Comparison of ENCODE assay signal across 8 cellular contexts in the genomic region with DNA sequence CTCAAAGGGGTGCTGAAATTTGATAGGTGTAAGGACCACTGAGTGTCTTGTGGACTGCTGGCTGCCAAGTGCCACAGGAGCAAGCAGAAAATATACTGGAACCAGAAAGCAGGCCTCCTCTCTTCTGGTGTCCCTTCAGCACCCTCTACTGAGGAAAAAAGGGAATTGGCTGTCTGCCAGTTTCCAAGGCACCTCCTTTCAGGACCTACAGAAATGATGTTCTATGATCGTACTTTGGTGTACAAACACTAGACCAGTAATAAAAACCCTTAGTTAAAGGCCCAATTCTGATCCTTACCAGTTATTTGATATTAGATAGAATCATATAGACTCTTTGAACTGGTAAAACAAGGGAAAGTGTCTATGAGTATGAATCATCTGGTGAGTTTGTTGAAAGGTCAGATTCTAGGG. TPM values are rescaled to one million over a fixed set of nuclear protein-coding genes. Genes with fewer than 3 reads are reported as not detected.
A peak's percentile ranks its signal among the peaks of the same experiment; 100 is the strongest.
DNase-seq lines count a peak whose midpoint lies in the region; ATAC-seq and TF ChIP-seq lines count a peak whose summit lies in the region.

No MANE protein-coding gene starts in this region.

- no peak for TF ChIP-seq POLR2A in erythroblast (IDR thresholded peaks at IDR 0.05; ENCODE audit: low read length)

- no peak overlapping the region for H3K4me3 Mint-ChIP-seq in activated CD4-positive, alpha-beta T cell treated with anti-CD3 and anti-CD28 coated beads for 36 hours
- H3K4me3 Mint-ChIP-seq in type B pancreatic cell, result no peak overlapping the region

- TF ChIP-seq CTCF in type B pancreatic cell (conservative IDR thresholded peaks at IDR 0.05), result peak; percentile 77

- CTCF ChIA-PET in HEK293T (lab: Yijun Ruan, JAX), result interaction anchor here (1.2 to 2.1 kb wide), 3 partner anchors 43 to 115 kb away, joined by 3 to 5 read pairs (median 4); a partner anchor contains a TSS
- CTCF ChIA-PET in activated CD4-positive, alpha-beta T cell treated with anti-CD3 and anti-CD28 coated beads for 36 hours (lab: Charles Lee), result interaction anchor here (0.8 kb wide), 1 partner anchor 42 kb away, joined by 3 read pairs; no protein-coding TSS in a partner anchor

- H3K4me1 Mint-ChIP-seq in activated CD4-positive, alpha-beta T cell treated with anti-CD3 and anti-CD28 coated beads for 36 hours, result peaks cover 12% of the 10 kb centered on the region
- H3K4me1 Mint-ChIP-seq in type B pancreatic cell (ENCODE audit: unreplicated experiment), result peaks cover 11% of the 10 kb centered on the region

- intact Hi-C loops in activated CD4-positive, alpha-beta T cell treated with anti-CD3 and anti-CD28 coated beads for 36 hours (cut with DNase I, micrococcal nuclease), result no loop called here

- H3K27ac Mint-ChIP-seq in activated CD4-positive, alpha-beta T cell treated with anti-CD3 and anti-CD28 coated beads for 36 hours, result no peak overlapping the region
- no peak overlapping the region for H3K27ac Mint-ChIP-seq in type B pancreatic cell

- peak; percentile 83 for ATAC-seq in activated CD4-positive, alpha-beta T cell treated with anti-CD3 and anti-CD28 coated beads for 36 hours
- no peak for ATAC-seq in HG03139 (IDR thresholded peaks at IDR 0.05; ENCODE audit: unreplicated experiment)

- DNase-seq in COLO829 (ENCODE audit: low spot score) (peak; percentile 78), HEK293T (ENCODE audit: extremely low spot score) (peak; percentile 77), NCI-H460 (ENCODE audit: extremely low read depth, low read depth) (peak; percentile 82), erythroblast (lab: John Stamatoyannopoulos, UW) (peak; percentile 85 to 91), myocyte (ENCODE audit: low read depth) (peak; percentile 83), type B pancreatic cell (ENCODE audit: extremely low spot score, unreplicated experiment) (no peak)
- peak; percentile 68 for DNase-seq in activated CD4-positive, alpha-beta T cell treated with anti-CD3 and anti-CD28 coated beads for 36 hours

- POLR2A ChIA-PET in HEK293T (lab: Yijun Ruan, JAX), result no interaction called here
- POLR2A ChIA-PET in activated CD4-positive, alpha-beta T cell treated with anti-CD3 and anti-CD28 coated beads for 36 hours (lab: Charles Lee), result no interaction called here

- H3K36me3 Mint-ChIP-seq in activated CD4-positive, alpha-beta T cell treated with anti-CD3 and anti-CD28 coated beads for 36 hours (ENCODE audit: low read depth), result no peaks in the 10 kb centered on the region
- H3K36me3 Mint-ChIP-seq in type B pancreatic cell, result peaks cover 10% of the 10 kb centered on the region

- H3K9me3 Mint-ChIP-seq in activated CD4-positive, alpha-beta T cell treated with anti-CD3 and anti-CD28 coated beads for 36 hours (ENCODE audit: low read depth), result no peaks in the 10 kb centered on the region
- H3K9me3 Mint-ChIP-seq in type B pancreatic cell, result no peaks in the 10 kb centered on the region

- H3K27me3 Mint-ChIP-seq in activated CD4-positive, alpha-beta T cell treated with anti-CD3 and anti-CD28 coated beads for 36 hours, result no peaks in the 10 kb centered on the region
- no peaks in the 10 kb centered on the region for H3K27me3 Mint-ChIP-seq in type B pancreatic cell

TF ChIP-seq in HEK293T, 16 proteins besides CTCF, POLR2A, EP300 and RAD21:
- TF ChIP-seq ELF4 (IDR thresholded peaks at IDR 0.05) (no peak), LEF1 (IDR thresholded peaks at IDR 0.05; ENCODE audit: borderline replicate concordance) (no peak), TARDBP (IDR thresholded peaks at IDR 0.05) (no peak), SUZ12 (IDR thresholded peaks at IDR 0.05) (no peak), ARNT (IDR thresholded peaks at IDR 0.05) (no peak), NFRKB (IDR thresholded peaks at IDR 0.05) (no peak), FOXK2 (IDR thresholded peaks at IDR 0.05) (no peak), HDGF (IDR thresholded peaks at IDR 0.05; ENCODE audit: borderline replicate concordance) (no peak), BHLHE40 (IDR thresholded peaks at IDR 0.05; ENCODE audit: borderline replicate concordance) (no peak), SP1 (IDR thresholded peaks at IDR 0.05) (no peak), ZNF384 (IDR thresholded peaks at IDR 0.05) (no peak), CTBP1 (IDR thresholded peaks at IDR 0.05; ENCODE audit: borderline replicate concordance) (no peak), FOXM1 (IDR thresholded peaks at IDR 0.05; ENCODE audit: borderline replicate concordance) (no peak), L3MBTL2 (conservative IDR thresholded peaks at IDR 0.05) (no peak), FOXA1 (IDR thresholded peaks at IDR 0.05) (no peak)
- TF ChIP-seq, protein P1, sequence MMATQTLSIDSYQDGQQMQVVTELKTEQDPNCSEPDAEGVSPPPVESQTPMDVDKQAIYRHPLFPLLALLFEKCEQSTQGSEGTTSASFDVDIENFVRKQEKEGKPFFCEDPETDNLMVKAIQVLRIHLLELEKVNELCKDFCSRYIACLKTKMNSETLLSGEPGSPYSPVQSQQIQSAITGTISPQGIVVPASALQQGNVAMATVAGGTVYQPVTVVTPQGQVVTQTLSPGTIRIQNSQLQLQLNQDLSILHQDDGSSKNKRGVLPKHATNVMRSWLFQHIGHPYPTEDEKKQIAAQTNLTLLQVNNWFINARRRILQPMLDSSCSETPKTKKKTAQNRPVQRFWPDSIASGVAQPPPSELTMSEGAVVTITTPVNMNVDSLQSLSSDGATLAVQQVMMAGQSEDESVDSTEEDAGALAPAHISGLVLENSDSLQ (IDR thresholded peaks at IDR 0.05), result no peak

RNA-seq across cellular contexts. Expression of a gene that starts 35.8 kb away (rescaled TPM):
- 24.2 and 26.6 TPM in 2 replicates for total RNA-seq in NCI-H460 (2014; rRNA removed; shearing (Covaris generic))
- polyA plus RNA-seq in NCI-H460 (2014; cell fraction: nucleus; rRNA removed), result 9.4 and 11.4 TPM in 2 replicates
- 1 to 10 TPM; 7.2 to 7.5 TPM for total RNA-seq in activated CD4-positive, alpha-beta T cell treated with anti-CD3 and anti-CD28 coated beads for 36 hours
- total RNA-seq in myocyte (16.8 and 18.1 TPM in 2 replicates), type B pancreatic cell (ENCODE audit: low replicate concordance) (19.8 and 23.0 TPM in 2 replicates)
- 20.3 TPM for polyA plus RNA-seq in myocyte (2012)

RNA-seq across cellular contexts. Expression of a gene that starts 41.8 kb away (rescaled TPM):
- total RNA-seq in NCI-H460 (2014; rRNA removed; shearing (Covaris generic)), result 10.2 and 10.5 TPM in 2 replicates
- polyA plus RNA-seq in NCI-H460 (2014; cell fraction: nucleus; rRNA removed), result 11.8 and 13.0 TPM in 2 replicates
- total RNA-seq in activated CD4-positive, alpha-beta T cell treated with anti-CD3 and anti-CD28 coated beads for 36 hours, result 1 to 10 TPM; 9.3 to 9.7 TPM
- total RNA-seq in myocyte (9.2 and 9.7 TPM in 2 replicates), type B pancreatic cell (ENCODE audit: low replicate concordance) (24.1 and 25.4 TPM in 2 replicates)
- polyA plus RNA-seq in myocyte (2012), result 5.5 TPM
